ENCODE assay signal across 19 cellular contexts in genomic region chr18:60966876-60967275, GRCh38.
DNase-seq lines count a peak whose midpoint lies in the region; ATAC-seq and TF ChIP-seq lines count a peak whose summit lies in the region.
"Had no signal": no experiment of that assay in that cellular context is flagged by ENCODE, and none has a peak within 500 bp of the region (broad histone marks: within the 10 kb centered on the region; RNA-seq: fewer than 3 reads in every experiment).

No MANE protein-coding gene starts in this region.

- H3K9me3 ChIP-seq in upper lobe of right lung = no peaks in the 10 kb centered on the region
- H3K9me3 ChIP-seq: BLaER1 treated with 17β-estradiol and CSF1 and Interleukin-3, amounts not matched to agents 10 nM and 100 nM; SK-N-SH had no signal

- in situ Hi-C loops in astrocyte of the spinal cord (cut with HindIII; ENCODE audit: low sequenced_read_pairs) = no loop called here

- no peak overlapping the region for H3K27ac ChIP-seq in upper lobe of right lung
- H3K27ac ChIP-seq: BLaER1 treated with 17β-estradiol and CSF1 and Interleukin-3, amounts not matched to agents 10 nM and 100 nM had no signal

- peak; percentile 16 for DNase-seq in astrocyte of the spinal cord (ENCODE audit: low read depth, low spot score)
- DNase-seq in dermis microvascular lymphatic vessel endothelial cell (ENCODE audit: low read depth in 2 of 2) = peak; percentile 39 to 81
- peak; percentile 33 for DNase-seq in fibroblast of the aortic adventitia (ENCODE audit: low read depth)
- no peak for DNase-seq in osteocyte (ENCODE audit: extremely low spot score, unreplicated experiment)
- no peak for DNase-seq in upper lobe of right lung
- DNase-seq in AML-193 (lab: John Stamatoyannopoulos, UW) = no peak
- DNase-seq: CD4-positive, alpha-beta T cell; GOT3; HCEC 1CT; NCI-H1092; NCI-H1417 treated with DMSO at 0.1 percent for 48 hours; NCI-H187; NCI-H2107; NCI-H524 treated with DMSO at 0.1 percent for 48 hours; NCI-H774; SK-N-SH had no signal

- H3K4me1 Mint-ChIP-seq in osteocyte (ENCODE audit: unreplicated experiment) = peaks cover 23% of the 10 kb centered on the region
- H3K4me1 Mint-ChIP-seq in stimulated activated memory B cell treated with anti-CD40 and anti-IgM and Interleukin-4, amounts not matched to agents 10 μg/mL and 1 μg/mL and 100 μg/mL, for 72 hours = no peaks in the 10 kb centered on the region

- peaks cover 27% of the 10 kb centered on the region for H3K27me3 Mint-ChIP-seq in osteocyte (ENCODE audit: unreplicated experiment)
- H3K27me3 Mint-ChIP-seq in stimulated activated memory B cell treated with anti-CD40 and anti-IgM and Interleukin-4, amounts not matched to agents 10 μg/mL and 1 μg/mL and 100 μg/mL, for 72 hours = no peaks in the 10 kb centered on the region
- H3K27me3 Mint-ChIP-seq: CD4-positive, alpha-beta T cell had no signal

- peaks cover 7% of the 10 kb centered on the region for H3K9me3 Mint-ChIP-seq in osteocyte (ENCODE audit: unreplicated experiment)
- peaks cover 4% of the 10 kb centered on the region for H3K9me3 Mint-ChIP-seq in stimulated activated memory B cell treated with anti-CD40 and anti-IgM and Interleukin-4, amounts not matched to agents 10 μg/mL and 1 μg/mL and 100 μg/mL, for 72 hours

- no peaks in the 10 kb centered on the region for H3K4me1 ChIP-seq in upper lobe of right lung
- H3K4me1 ChIP-seq: BLaER1 treated with 17β-estradiol and CSF1 and Interleukin-3, amounts not matched to agents 10 nM and 100 nM had no signal

- ATAC-seq in upper lobe of right lung (no peak), GM21529 (IDR thresholded peaks at IDR 0.05; ENCODE audit: unreplicated experiment) (no peak)
- ATAC-seq in stimulated activated memory B cell treated with anti-CD40 and anti-IgM and Interleukin-4, amounts not matched to agents 10 μg/mL and 1 μg/mL and 100 μg/mL, for 72 hours = no peak

- H3K36me3 ChIP-seq in upper lobe of right lung = no peaks in the 10 kb centered on the region
- H3K36me3 ChIP-seq: BLaER1 treated with 17β-estradiol and CSF1 and Interleukin-3, amounts not matched to agents 10 nM and 100 nM had no signal

- H3K4me3 Mint-ChIP-seq in osteocyte (ENCODE audit: unreplicated experiment) = no peak overlapping the region
- no peak overlapping the region for H3K4me3 Mint-ChIP-seq in stimulated activated memory B cell treated with anti-CD40 and anti-IgM and Interleukin-4, amounts not matched to agents 10 μg/mL and 1 μg/mL and 100 μg/mL, for 72 hours
- H3K4me3 Mint-ChIP-seq: CD4-positive, alpha-beta T cell had no signal

- no peaks in the 10 kb centered on the region for H3K36me3 Mint-ChIP-seq in osteocyte (ENCODE audit: unreplicated experiment)
- no peaks in the 10 kb centered on the region for H3K36me3 Mint-ChIP-seq in stimulated activated memory B cell treated with anti-CD40 and anti-IgM and Interleukin-4, amounts not matched to agents 10 μg/mL and 1 μg/mL and 100 μg/mL, for 72 hours

- intact Hi-C loops in upper lobe of right lung (cut with DNase I) = no loop called here

- peak overlapping the region; percentile 72 for H3K27ac Mint-ChIP-seq in osteocyte (ENCODE audit: unreplicated experiment)
- H3K27ac Mint-ChIP-seq in stimulated activated memory B cell treated with anti-CD40 and anti-IgM and Interleukin-4, amounts not matched to agents 10 μg/mL and 1 μg/mL and 100 μg/mL, for 72 hours = no peak overlapping the region
- H3K27ac Mint-ChIP-seq: CD4-positive, alpha-beta T cell had no signal

- no peak for TF ChIP-seq CTCF in astrocyte of the spinal cord (IDR thresholded peaks at IDR 0.05; ENCODE audit: low read depth, low read length)
- no peak for TF ChIP-seq CTCF in fibroblast of the aortic adventitia (IDR thresholded peaks at IDR 0.05; ENCODE audit: insufficient read depth, low read length)
- TF ChIP-seq CTCF in osteocyte (IDR thresholded peaks at IDR 0.05) = no peak
- TF ChIP-seq CTCF in upper lobe of right lung (IDR thresholded peaks at IDR 0.05) = no peak

- H3K4me3 ChIP-seq in astrocyte of the spinal cord (ENCODE audit: low read depth, low read length) (no peak overlapping the region), fibroblast of the aortic adventitia (ENCODE audit: low read depth, low read length) (no peak overlapping the region), upper lobe of right lung (no peak overlapping the region)
- H3K4me3 ChIP-seq: BLaER1 treated with 17β-estradiol and CSF1 and Interleukin-3, amounts not matched to agents 10 nM and 100 nM had no signal

- H3K27me3 ChIP-seq in upper lobe of right lung = no peaks in the 10 kb centered on the region
- H3K27me3 ChIP-seq: BLaER1 treated with 17β-estradiol and CSF1 and Interleukin-3, amounts not matched to agents 10 nM and 100 nM had no signal

Comparison
In these comparisons a context has a peak if more than half of its experiments do, and no peak if none do; other contexts are left out.
1. DNase-seq: peak in astrocyte of the spinal cord (single experiment), dermis microvascular lymphatic vessel endothelial cell (2 of 2) and fibroblast of the aortic adventitia (single experiment); none in osteocyte (single experiment), upper lobe of right lung (single experiment) and AML-193 (0 of 2).